Comparison of ENCODE assay signal across 18 cellular contexts in the genomic region with DNA sequence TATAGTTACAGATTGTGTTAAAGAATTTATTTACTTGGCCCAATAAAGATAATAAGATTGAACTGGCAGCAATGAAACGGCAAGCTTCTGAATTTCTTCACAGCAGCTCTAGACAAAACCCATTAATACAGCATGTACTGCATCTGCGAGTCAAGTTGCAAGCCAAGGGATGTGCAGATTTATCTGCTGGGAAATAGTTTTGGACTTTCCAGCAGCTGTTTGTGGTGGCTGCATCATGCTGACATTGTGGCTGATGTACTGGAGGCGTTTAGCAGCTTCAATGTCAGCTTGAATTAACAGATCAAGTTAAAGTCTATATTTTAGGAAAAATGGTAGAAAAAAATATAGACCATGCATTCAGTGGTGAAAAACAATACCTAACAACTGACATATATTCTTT.
DNase-seq lines count a peak whose midpoint lies in the region.
"Had no signal": no experiment of that assay in that cellular context is flagged by ENCODE, and none has a peak within 500 bp of the region (broad histone marks: within the 10 kb centered on the region; RNA-seq: fewer than 3 reads in every experiment).

No MANE protein-coding gene starts in this region.

- no peaks in the 10 kb centered on the region for H3K9me3 ChIP-seq in adipocyte (ENCODE audit: control insufficient read depth, low read length)
- H3K9me3 ChIP-seq: BE2C had no signal

- H3K4me3 ChIP-seq in adipocyte (ENCODE audit: low read length): no peak overlapping the region
- H3K4me3 ChIP-seq: GM23248 had no signal

- no peaks in the 10 kb centered on the region for H3K36me3 ChIP-seq in adipocyte (ENCODE audit: control insufficient read depth, insufficient read depth, low read length, severe bottlenecking)
- H3K36me3 ChIP-seq: BE2C had no signal

- H3K9ac ChIP-seq in adipocyte (ENCODE audit: low read length): no peak overlapping the region
- H3K9ac ChIP-seq: GM23248 had no signal

- DNase-seq in DMS 273 (lab: John Stamatoyannopoulos, UW; ENCODE audit: unreplicated experiment) (peak; percentile 25), DMS 273 treated with DMSO at 0.1 percent for 48 hours (lab: John Stamatoyannopoulos, UW) (no peak), adipocyte (ENCODE audit: low read depth) (peak; percentile 2), pons (ENCODE audit: low spot score) (peak; percentile 6), hepatic stellate cell (ENCODE audit: low spot score) (no peak), ecto neural progenitor cell (ENCODE audit: low spot score) (no peak), NCI-H2227 treated with DMSO at 0.1 percent for 48 hours (lab: John Stamatoyannopoulos, UW) (no peak), NCI-H2171 treated with DMSO at 0.1 percent for 48 hours (lab: John Stamatoyannopoulos, UW) (no peak)
- DNase-seq: BE2C, Calu3, GM23248, H7, NCI-H1092 treated with DMSO at 0.1 percent for 48 hours, NCI-H1436 treated with DMSO at 0.1 percent for 48 hours, NCI-H187 treated with DMSO at 0.1 percent for 48 hours, NCI-H446 treated with DMSO at 0.1 percent for 48 hours, NCI-H69, SIG-M5 had no signal

- H3K4me1 ChIP-seq in adipocyte (ENCODE audit: control insufficient read depth, insufficient read depth, low read length): no peaks in the 10 kb centered on the region

- peaks cover 3% of the 10 kb centered on the region for H3K27me3 ChIP-seq in adipocyte (replicated peaks; ENCODE audit: control insufficient read depth, insufficient read depth, low read length)
- H3K27me3 ChIP-seq: BE2C had no signal

Comparison
In these comparisons a context has a peak if more than half of its experiments do, and no peak if none do; other contexts are left out.
1. DNase-seq: peak in DMS 273 (single experiment), adipocyte (single experiment) and pons (single experiment); none in DMS 273 treated with DMSO at 0.1 percent for 48 hours (single experiment), hepatic stellate cell (single experiment), ecto neural progenitor cell (single experiment), NCI-H2227 treated with DMSO at 0.1 percent for 48 hours (single experiment) and NCI-H2171 treated with DMSO at 0.1 percent for 48 hours (single experiment).